8 cellular contexts compared by ENCODE assay signal in genomic region chr17:2399572-2400473, GRCh38. TPM values are rescaled to one million over a fixed set of nuclear protein-coding genes. Genes with fewer than 3 reads are reported as not detected.
DNase-seq lines count a peak whose midpoint lies in the region.

No MANE protein-coding gene starts in this region.

- peak; percentile 92 for DNase-seq in G401 (ENCODE audit: low spot score)
- DNase-seq in H4 (ENCODE audit: low spot score), result peak; percentile 87
- peak; percentile 93 for DNase-seq in M059J (ENCODE audit: low read depth)
- peak; percentile 96 for DNase-seq in SK-N-DZ (ENCODE audit: low spot score)
- peak; percentile 94 for DNase-seq in activated naive CD4-positive, alpha-beta T cell treated with anti-CD3 and anti-CD28 coated beads, Interleukin-2, amount 50 U/mL, for 16 hours
- peak; percentile 94 for DNase-seq in germinal center (ENCODE audit: low spot score)
- peak; percentile 47 to 98 (median 92) for DNase-seq in nucleus accumbens (lab: John Stamatoyannopoulos, UW)
- peak; percentile 94 for DNase-seq in superior temporal gyrus (ENCODE audit: extremely low spot score)

- in situ Hi-C loops in G401 (cut with HindIII; ENCODE audit: low sequenced_read_pairs), result no loop called here

RNA-seq across cellular contexts. Expression of gene MNT, which starts 1.0 kb away (rescaled TPM):
- 2.4 and 3.2 TPM in 2 replicates for total RNA-seq in G401 (2014; rRNA removed; shearing (Covaris generic))
- total RNA-seq in H4 (2014; rRNA removed; shearing (Covaris generic)), result 0.39 and 1.5 TPM in 2 replicates
- 1.5 and 3.2 TPM in 2 replicates for total RNA-seq in M059J (2014; rRNA removed; shearing (Covaris generic))
- 11.7 and 14.7 TPM in 2 replicates for polyA plus RNA-seq in SK-N-DZ (2014; cell fraction: cytosol; rRNA removed)
- 20.9 and 41.2 TPM in 2 replicates for polyA plus RNA-seq in SK-N-DZ (2014; cell fraction: nucleus; rRNA removed)

Comparison
In these comparisons a context has a peak if more than half of its experiments do, and no peak if none do; other contexts are left out.
1. Peak in every context shown above with its lines: DNase-seq.